8 cellular contexts compared by ENCODE assay signal in genomic region chr17:11996722-11997146, GRCh38. TPM values are rescaled to one million over a fixed set of nuclear protein-coding genes. Genes with fewer than 3 reads are reported as not detected.
DNase-seq lines count a peak whose midpoint lies in the region; ATAC-seq and TF ChIP-seq lines count a peak whose summit lies in the region.

No MANE protein-coding gene starts in this region.

- H3K9me3 Mint-ChIP-seq in activated naive CD8-positive, alpha-beta T cell treated with anti-CD3 and anti-CD28 coated beads, Interleukin-2, amount 50 U/mL, for 24 hours = no peaks in the 10 kb centered on the region

- H2AFZ ChIP-seq in parathyroid adenoma = peak overlapping the region; percentile 99

- peaks cover 17% of the 10 kb centered on the region for H3K4me1 Mint-ChIP-seq in activated naive CD8-positive, alpha-beta T cell treated with anti-CD3 and anti-CD28 coated beads, Interleukin-2, amount 50 U/mL, for 24 hours

- H4K20me1 ChIP-seq in BLaER1 = no peaks in the 10 kb centered on the region

- H3K36me3 ChIP-seq in BLaER1 (peaks cover 12% of the 10 kb centered on the region), cardiac muscle cell (no peaks in the 10 kb centered on the region), parathyroid adenoma (ENCODE audit: control insufficient read depth, insufficient read depth, low read length) (no peaks in the 10 kb centered on the region)

- H3K9ac ChIP-seq in BLaER1 = peak overlapping the region; percentile 90
- H3K9ac ChIP-seq in parathyroid adenoma = peak overlapping the region; percentile 56

- H3K4me3 ChIP-seq in BLaER1 = peak overlapping the region; percentile 90
- peak overlapping the region; percentile 56 for H3K4me3 ChIP-seq in cardiac muscle cell
- H3K4me3 ChIP-seq in parathyroid adenoma (ENCODE audit: low read depth, low read length) = peak overlapping the region; percentile 90

- DNase-seq in NCI-H526 treated with DMSO at 0.1 percent for 48 hours (lab: John Stamatoyannopoulos, UW) = peak; percentile 31
- peak; percentile 53 for DNase-seq in activated naive CD8-positive, alpha-beta T cell treated with anti-CD3 and anti-CD28 coated beads, Interleukin-2, amount 50 U/mL, for 24 hours
- DNase-seq in cardiac muscle cell (ENCODE audit: low read depth in 1 of 2, low spot score in 1 of 2) = peak; percentile 37 to 53
- no peak for DNase-seq in NCI-H446 treated with DMSO at 0.1 percent for 48 hours (lab: John Stamatoyannopoulos, UW)

- peak overlapping the region; percentile 87 for H3K4me3 Mint-ChIP-seq in activated naive CD8-positive, alpha-beta T cell treated with anti-CD3 and anti-CD28 coated beads, Interleukin-2, amount 50 U/mL, for 24 hours

- peak overlapping the region; percentile 82 for H3K4me2 ChIP-seq in BLaER1
- H3K4me2 ChIP-seq in parathyroid adenoma (ENCODE audit: low read length) = peak overlapping the region; percentile 89

- H3K27ac Mint-ChIP-seq in activated naive CD8-positive, alpha-beta T cell treated with anti-CD3 and anti-CD28 coated beads, Interleukin-2, amount 50 U/mL, for 24 hours = peak overlapping the region; percentile 88

- H3K27me3 Mint-ChIP-seq in activated naive CD8-positive, alpha-beta T cell treated with anti-CD3 and anti-CD28 coated beads, Interleukin-2, amount 50 U/mL, for 24 hours = no peaks in the 10 kb centered on the region

- H3K9me3 ChIP-seq in BLaER1 (no peaks in the 10 kb centered on the region), cardiac muscle cell (ENCODE audit: low read depth) (no peaks in the 10 kb centered on the region), parathyroid adenoma (ENCODE audit: control insufficient read depth, low read length) (no peaks in the 10 kb centered on the region)

- no peaks in the 10 kb centered on the region for H3K27me3 ChIP-seq in BLaER1
- H3K27me3 ChIP-seq in cardiac muscle cell = no peaks in the 10 kb centered on the region
- H3K27me3 ChIP-seq in parathyroid adenoma (ENCODE audit: control insufficient read depth, insufficient read depth, low read length) = no peaks in the 10 kb centered on the region

- H3K79me2 ChIP-seq in parathyroid adenoma = no peaks in the 10 kb centered on the region

- H3K4me1 ChIP-seq in BLaER1 (peaks cover 14% of the 10 kb centered on the region), cardiac muscle cell (ENCODE audit: low read depth) (peaks cover 5% of the 10 kb centered on the region), parathyroid adenoma (no peaks in the 10 kb centered on the region)

- peak overlapping the region; percentile 91 for H3K27ac ChIP-seq in BLaER1
- peak overlapping the region; percentile 83 for H3K27ac ChIP-seq in cardiac muscle cell
- peak overlapping the region; percentile 78 for H3K27ac ChIP-seq in parathyroid adenoma

- ATAC-seq in GM18907 (IDR thresholded peaks at IDR 0.05; ENCODE audit: unreplicated experiment) (peak; percentile 53), HG03064 (IDR thresholded peaks at IDR 0.05; ENCODE audit: low read depth, unreplicated experiment) (peak; percentile 27)
- peak; percentile 40 for ATAC-seq in activated naive CD8-positive, alpha-beta T cell treated with anti-CD3 and anti-CD28 coated beads, Interleukin-2, amount 50 U/mL, for 24 hours

- H3K36me3 Mint-ChIP-seq in activated naive CD8-positive, alpha-beta T cell treated with anti-CD3 and anti-CD28 coated beads, Interleukin-2, amount 50 U/mL, for 24 hours (ENCODE audit: low read depth) = peaks cover 2% of the 10 kb centered on the region

- no peak for TF ChIP-seq CTCF in cardiac muscle cell (IDR thresholded peaks at IDR 0.05; ENCODE audit: low read depth, low read length)
- no peak for TF ChIP-seq CTCF in parathyroid adenoma (IDR thresholded peaks at IDR 0.05)

RNA-seq across cellular contexts. Expression of gene ZNF18, which starts 0.5 kb away (rescaled TPM):
- total RNA-seq in cardiac muscle cell = 10.7 TPM in 2 replicates
- 9.9 and 13.6 TPM in 2 replicates for polyA plus RNA-seq in cardiac muscle cell

RNA-seq across cellular contexts. Expression of gene MAP2K4, which starts 23.9 kb away (rescaled TPM):
- 43.4 and 56.5 TPM in 2 replicates for total RNA-seq in cardiac muscle cell
- 65.2 and 76.9 TPM in 2 replicates for polyA plus RNA-seq in cardiac muscle cell
